ENCODE assay signal across 9 cellular contexts in genomic region chr7:88546808-88547207, GRCh38.
A peak's percentile ranks its signal among the peaks of the same experiment; 100 is the strongest.
DNase-seq lines count a peak whose midpoint lies in the region; ATAC-seq and TF ChIP-seq lines count a peak whose summit lies in the region.
"Had no signal": no experiment of that assay in that cellular context is flagged by ENCODE, and none has a peak within 500 bp of the region (broad histone marks: within the 10 kb centered on the region; RNA-seq: fewer than 3 reads in every experiment).

No MANE protein-coding gene starts in this region.

- peaks cover 2 to 4% of the 10 kb centered on the region in 2 donors for H3K36me3 Mint-ChIP-seq in activated T-cell treated with anti-CD3 and anti-CD28 coated beads, Interleukin-2, amount 50 U/mL, for 72 hours (ENCODE audit: insufficient read depth in 2 of 2)
- H3K36me3 Mint-ChIP-seq: activated naive CD8-positive, alpha-beta T cell had no signal

- no peak for ATAC-seq in activated T-cell treated with anti-CD3 and anti-CD28 coated beads, Interleukin-2, amount 50 U/mL, for 72 hours (replicated peaks in 1 of 2)
- ATAC-seq in HG02884 (IDR thresholded peaks at IDR 0.05; ENCODE audit: unreplicated experiment) (peak; percentile 69), Panc1 (peak; percentile 89), HG03565 (IDR thresholded peaks at IDR 0.05; ENCODE audit: unreplicated experiment) (no peak)

- in situ Hi-C loops in Panc1 (cut with HindIII; ENCODE audit: low pct_unique_long_range_greater_than_20kb, low sequenced_read_pairs) = no loop called here

- no peaks in the 10 kb centered on the region for H3K27me3 Mint-ChIP-seq in activated T-cell treated with anti-CD3 and anti-CD28 coated beads, Interleukin-2, amount 50 U/mL, for 72 hours (ENCODE audit: low read depth)
- H3K27me3 Mint-ChIP-seq: activated naive CD8-positive, alpha-beta T cell had no signal

- H3K27ac ChIP-seq in Panc1 (ENCODE audit: low read length) = no peak overlapping the region

- CTCF ChIA-PET in Panc1 (lab: Charles Lee) = interaction anchor here (0.7 to 2.5 kb wide), 2 partner anchors 23 to 303 kb away, joined by 6 read pairs; no protein-coding TSS in a partner anchor

- peak; percentile 75 for TF ChIP-seq CTCF in Panc1 (IDR thresholded peaks at IDR 0.05)
- peak; percentile 16 for TF ChIP-seq CTCF in foreskin fibroblast (IDR thresholded peaks at IDR 0.05; ENCODE audit: low read depth, low read length)

- H3K9me3 ChIP-seq in Panc1 (ENCODE audit: control insufficient read depth, insufficient read depth, low read depth, low read length) = no peaks in the 10 kb centered on the region

- POLR2A ChIA-PET in Panc1 (lab: Charles Lee) = no interaction called here

- no peaks in the 10 kb centered on the region for H3K27me3 ChIP-seq in Panc1 (ENCODE audit: control insufficient read depth, insufficient read depth, low read length)

- H3K36me3 ChIP-seq in Panc1 (ENCODE audit: control insufficient read depth, insufficient read depth, low read length) = no peaks in the 10 kb centered on the region

- DNase-seq in activated T-cell treated with anti-CD3 and anti-CD28 coated beads, Interleukin-2, amount 50 U/mL, for 72 hours = peak; percentile 22 to 34
- DNase-seq in activated T-cell treated with anti-CD3 and anti-CD28 coated beads, Interleukin-2, amount 50 U/mL, for 1 hour = no peak
- peak; percentile 56 for DNase-seq in Panc1 (ENCODE audit: low read depth, low spot score)
- DNase-seq in foreskin fibroblast = peak; percentile 3 to 48
- DNase-seq in 8988T = no peak
- no peak for DNase-seq in NCI-H1417 treated with DMSO at 0.1 percent for 48 hours (lab: John Stamatoyannopoulos, UW)

- H3K4me3 ChIP-seq in Panc1 (ENCODE audit: low read depth in 2 of 2, low read length in 2 of 2) = no peak overlapping the region
- H3K4me3 ChIP-seq in foreskin fibroblast (ENCODE audit: low read depth in 1 of 2, low read length in 2 of 2) = no peak overlapping the region

- no TSS peak for BruUV-seq in Panc1 (replicated peaks; lab: Mats Ljungman, UMichigan)

- no peaks in the 10 kb centered on the region for H3K4me1 ChIP-seq in Panc1 (ENCODE audit: control insufficient read depth, insufficient read depth, low read length)

- peaks cover 3 to 7% of the 10 kb centered on the region in 2 donors for H3K9me3 Mint-ChIP-seq in activated T-cell treated with anti-CD3 and anti-CD28 coated beads, Interleukin-2, amount 50 U/mL, for 72 hours

- H3K4me3 Mint-ChIP-seq in activated T-cell treated with anti-CD3 and anti-CD28 coated beads, Interleukin-2, amount 50 U/mL, for 72 hours = no peak overlapping the region
- H3K4me3 Mint-ChIP-seq: activated naive CD8-positive, alpha-beta T cell had no signal

- no peak overlapping the region for H3K27ac Mint-ChIP-seq in activated T-cell treated with anti-CD3 and anti-CD28 coated beads, Interleukin-2, amount 50 U/mL, for 72 hours
- H3K27ac Mint-ChIP-seq: activated naive CD8-positive, alpha-beta T cell had no signal

- intact Hi-C loops in Panc1 (cut with micrococcal nuclease; ENCODE audit: unreplicated experiment) = loop anchor here (10.0 kb wide), 4 partner anchors 288 to 1878 kb away; no protein-coding TSS in a partner anchor

- no peaks in the 10 kb centered on the region for H3K4me1 Mint-ChIP-seq in activated T-cell treated with anti-CD3 and anti-CD28 coated beads, Interleukin-2, amount 50 U/mL, for 72 hours (ENCODE audit: low read depth)

Comparison
In these comparisons a context has a peak if more than half of its experiments do, and no peak if none do; other contexts are left out.
1. DNase-seq: peak in activated T-cell treated with anti-CD3 and anti-CD28 coated beads, Interleukin-2, amount 50 U/mL, for 72 hours (2 of 2), Panc1 (single experiment) and foreskin fibroblast (2 of 2); none in activated T-cell treated with anti-CD3 and anti-CD28 coated beads, Interleukin-2, amount 50 U/mL, for 1 hour (single experiment), 8988T (single experiment) and NCI-H1417 treated with DMSO at 0.1 percent for 48 hours (single experiment).
2. ATAC-seq: peak in HG02884 (single experiment) and Panc1 (single experiment); none in activated T-cell treated with anti-CD3 and anti-CD28 coated beads, Interleukin-2, amount 50 U/mL, for 72 hours (0 of 2) and HG03565 (single experiment).